8 cellular contexts compared by ENCODE assay signal in the genomic region with DNA sequence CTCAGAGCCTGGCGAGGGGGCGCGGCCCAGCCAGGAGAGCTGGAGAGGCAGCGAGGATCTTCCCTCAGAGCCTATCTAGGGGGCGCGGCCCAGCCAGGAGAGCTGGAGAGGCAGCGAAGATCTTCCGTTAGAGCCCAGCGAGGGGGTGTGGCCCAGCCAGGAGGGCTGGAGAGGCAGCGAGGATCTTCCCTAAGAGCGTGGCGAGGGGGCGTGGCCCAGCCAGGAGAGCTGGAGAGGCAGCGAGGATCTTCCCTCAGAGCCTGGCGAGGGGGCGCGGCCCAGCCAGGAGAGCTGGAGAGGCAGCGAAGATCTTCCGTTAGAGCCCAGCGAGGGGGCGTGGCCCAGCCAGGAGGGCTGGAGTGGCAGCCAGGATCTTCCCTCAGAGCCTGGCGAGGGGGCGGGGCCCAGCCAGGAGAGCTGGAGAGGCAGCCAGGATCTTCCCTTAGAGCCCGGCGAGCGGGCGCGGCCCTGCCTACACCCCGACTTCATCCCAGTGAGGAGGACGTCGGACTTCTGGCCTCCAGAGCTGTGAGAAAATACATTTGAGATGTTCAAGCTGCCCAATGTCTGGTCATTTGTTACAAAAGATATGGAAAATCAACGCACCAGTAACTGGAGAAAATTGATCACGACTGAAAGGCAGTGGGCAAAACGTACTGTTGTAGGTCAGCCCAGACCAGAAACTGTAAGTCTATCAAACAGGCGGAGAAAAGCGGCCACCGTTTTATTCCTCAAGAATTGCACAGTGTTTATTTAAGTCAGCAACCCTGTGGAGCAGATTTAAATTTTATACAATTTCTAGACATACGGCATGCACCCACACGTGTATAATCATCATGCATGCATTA.
DNase-seq lines count a peak whose midpoint lies in the region; ATAC-seq, FAIRE-seq and TF ChIP-seq lines count a peak whose summit lies in the region.

No MANE protein-coding gene starts in this region.

- intact Hi-C loops in left cardiac atrium (cut with DNase I): no loop called here
- intact Hi-C loops in vagina (cut with DNase I): no loop called here

- peak overlapping the region; percentile 66 for H3K4me3 ChIP-seq in HUES64 (ENCODE audit: low read length)
- peak overlapping the region; percentile 50 for H3K4me3 ChIP-seq in parathyroid adenoma (ENCODE audit: low read depth, low read length)
- H3K4me3 ChIP-seq in vagina: peak overlapping the region; percentile 39 to 55

- peak; percentile 68 to 89 for ATAC-seq in left cardiac atrium
- no peak for ATAC-seq in HG02642 (IDR thresholded peaks at IDR 0.05; ENCODE audit: poor library complexity, unreplicated experiment)

- peak overlapping the region; percentile 94 for H2AFZ ChIP-seq in parathyroid adenoma

- H3K27me3 ChIP-seq in HUES64 (ENCODE audit: insufficient read depth, low read length) (no peaks in the 10 kb centered on the region), parathyroid adenoma (ENCODE audit: control insufficient read depth, insufficient read depth, low read length) (no peaks in the 10 kb centered on the region), vagina (no peaks in the 10 kb centered on the region)

- no peaks in the 10 kb centered on the region for H3K9me3 ChIP-seq in ES-I3 (ENCODE audit: control insufficient read depth, insufficient read depth, low read length)
- H3K9me3 ChIP-seq in HUES64 (ENCODE audit: insufficient read depth, low read depth, low read length): no peaks in the 10 kb centered on the region
- no peaks in the 10 kb centered on the region for H3K9me3 ChIP-seq in parathyroid adenoma (ENCODE audit: control insufficient read depth, low read length)
- H3K9me3 ChIP-seq in vagina: no peaks in the 10 kb centered on the region

- WGBS in HUES64: 2% methylated on average over 37 of the region's 39 CpGs

- H3K27ac ChIP-seq in HUES64 (ENCODE audit: low read depth, low read length) (peak overlapping the region; percentile 83; the same call in 1 of the 2 replicates), parathyroid adenoma (peak overlapping the region; percentile 88), vagina (peak overlapping the region; percentile 57)

- H3K79me2 ChIP-seq in parathyroid adenoma: no peaks in the 10 kb centered on the region

- H3K9ac ChIP-seq in ES-I3 (ENCODE audit: low read depth, low read length): peak overlapping the region; percentile 96
- H3K9ac ChIP-seq in HUES64 (ENCODE audit: low read depth, low read length): peak overlapping the region; percentile 45; the same call in 1 of the 2 replicates
- H3K9ac ChIP-seq in parathyroid adenoma: peak overlapping the region; percentile 12

- FAIRE-seq in RCC 7860 (lab: Jason Lieb, UNC): peak; percentile 99

- TF ChIP-seq POLR2A in vagina (IDR thresholded peaks at IDR 0.05): no peak

- TF ChIP-seq CTCF in parathyroid adenoma (IDR thresholded peaks at IDR 0.05): peak; percentile 6
- TF ChIP-seq CTCF in vagina (IDR thresholded peaks at IDR 0.05): no peak

- peak overlapping the region; percentile 61 for H3K4me2 ChIP-seq in parathyroid adenoma (ENCODE audit: low read length)

- H3K4me1 ChIP-seq in ES-I3 (ENCODE audit: insufficient read depth, low read length): peaks cover 11% of the 10 kb centered on the region; the same call in 1 of the 2 replicates
- peaks cover 22% of the 10 kb centered on the region for H3K4me1 ChIP-seq in HUES64 (ENCODE audit: insufficient read depth, low read length)
- H3K4me1 ChIP-seq in parathyroid adenoma: peaks cover 3% of the 10 kb centered on the region
- peaks cover 16% of the 10 kb centered on the region for H3K4me1 ChIP-seq in vagina

- DNase-seq in RCC 7860 (ENCODE audit: low spot score) (peak; percentile 95), amygdala (lab: John Stamatoyannopoulos, UW) (peak in 50 of 56 donors; percentile 12 to 99 (median 60)), left cardiac atrium (peak; percentile 88), vagina (ENCODE audit: extremely low spot score in 2 of 2) (peak in 1 of 2 donors; percentile 92)

- H3K36me3 ChIP-seq in ES-I3 (ENCODE audit: insufficient read depth, low read length) (no peaks in the 10 kb centered on the region), HUES64 (ENCODE audit: insufficient read depth, low read length) (no peaks in the 10 kb centered on the region), parathyroid adenoma (ENCODE audit: control insufficient read depth, insufficient read depth, low read length) (no peaks in the 10 kb centered on the region), vagina (no peaks in the 10 kb centered on the region)

Comparison
In these comparisons a context has a peak if more than half of its experiments do, and no peak if none do; other contexts are left out.
1. H3K9ac ChIP-seq: peak in every context shown above with its lines; median percentile 96 in ES-I3; 45 in HUES64; 12 in parathyroid adenoma.